25 cellular contexts compared by ENCODE assay signal in the genomic region with DNA sequence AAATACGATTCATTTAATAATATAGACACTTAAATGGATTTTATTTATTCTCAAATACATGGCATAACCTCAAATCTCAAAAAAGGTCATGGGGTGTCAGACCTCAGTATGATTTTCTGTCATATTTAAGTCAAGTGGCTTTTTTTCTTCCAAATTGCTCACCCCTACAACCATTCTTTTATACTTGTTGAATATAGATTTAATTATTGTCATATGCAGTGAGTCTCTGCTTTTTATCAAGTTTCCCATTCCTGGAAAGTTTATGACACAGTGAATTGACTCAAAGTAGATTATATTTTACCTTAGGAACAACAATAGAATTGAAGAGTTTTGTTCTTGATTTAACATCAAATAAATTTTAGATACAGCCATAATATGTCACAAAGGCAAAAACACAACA.
"Had no signal": no experiment of that assay in that cellular context is flagged by ENCODE, and none has a peak within 500 bp of the region (broad histone marks: within the 10 kb centered on the region; RNA-seq: fewer than 3 reads in every experiment).

No MANE protein-coding gene starts in this region.

- H3K27ac ChIP-seq: neural progenitor cell, ovary, parathyroid adenoma, psoas muscle, right lobe of liver, sigmoid colon, thoracic aorta, thyroid gland, tibial nerve, uterus had no signal

- H3K27me3 ChIP-seq: neural progenitor cell, ovary, right lobe of liver, sigmoid colon, stomach, thyroid gland, tibial nerve, upper lobe of right lung, uterus had no signal

- H3K4me3 ChIP-seq: neural progenitor cell, ovary, psoas muscle, right lobe of liver, sigmoid colon, stomach, thoracic aorta, thyroid gland, tibial nerve, upper lobe of right lung, uterus had no signal

- H2AFZ ChIP-seq: neural progenitor cell, parathyroid adenoma had no signal

- H3K4me2 ChIP-seq: neural progenitor cell had no signal

- H3K9me3 ChIP-seq: ovary, psoas muscle, right lobe of liver, sigmoid colon, thoracic aorta, thyroid gland, upper lobe of right lung had no signal

- DNase-seq: natural killer cell; occipital lobe; ovary; posterior cingulate gyrus; psoas muscle; right cardiac atrium; right lobe of liver; sigmoid colon; small intestine; stimulated activated CD4-positive, alpha-beta T cell treated with anti-CD3 and anti-CD28 coated beads, Interleukin-15, amount 100 ng/mL, for 24 hours; stimulated activated CD4-positive, alpha-beta T cell treated with anti-CD3 and anti-CD28 coated beads, Interleukin-2, amount 100 ng/mL, for 24 hours; stimulated activated CD4-positive, alpha-beta T cell treated with anti-CD3 and anti-CD28 coated beads, Interleukin-2, amount 100 ng/mL, for 48 hours; stimulated activated CD4-positive, alpha-beta T cell treated with anti-CD3 and anti-CD28 coated beads, Interleukin-4, amount 100 ng/mL, for 24 hours; stimulated activated naive B cell treated with anti-CD40 and anti-IgM and Interleukin-4, amounts not matched to agents 10 μg/mL and 1 μg/mL and 100 μg/mL, for 72 hours; stimulated activated naive CD4-positive, alpha-beta T cell treated with Interleukin-2 at 50 U/mL for 16 hours; stomach; thyroid gland; trophoblast cell; upper lobe of right lung; uterus had no signal

- ATAC-seq: natural killer cell; psoas muscle; right cardiac atrium; right lobe of liver; stimulated activated effector memory CD8-positive, alpha-beta T cell treated with anti-CD3 and anti-CD28 coated beads, Interleukin-12 subunit alpha, Interleukin-12 subunit beta, amount 100 ng/mL, for 72 hours; stimulated activated naive B cell treated with anti-CD40 and anti-IgM and Interleukin-4, amounts not matched to agents 10 μg/mL and 1 μg/mL and 100 μg/mL, for 72 hours; upper lobe of right lung had no signal

- H3K36me3 ChIP-seq: neural progenitor cell, ovary, right lobe of liver, sigmoid colon, stomach, thoracic aorta, thyroid gland, tibial nerve, upper lobe of right lung, uterus had no signal

- H3K4me1 ChIP-seq: neural progenitor cell, parathyroid adenoma, psoas muscle, sigmoid colon, thyroid gland, upper lobe of right lung, uterus had no signal

- H3K79me2 ChIP-seq: parathyroid adenoma had no signal
